ENCODE assay signal across 8 cellular contexts in genomic region chr1:144460686-144461085, GRCh38. TPM values are rescaled to one million over a fixed set of nuclear protein-coding genes. Genes with fewer than 3 reads are reported as not detected.
DNase-seq lines count a peak whose midpoint lies in the region; ATAC-seq and TF ChIP-seq lines count a peak whose summit lies in the region.
"Not testable (repeated sequence)": the region's sequence is repeated elsewhere in the genome, so short reads cannot be mapped to it uniquely, and the experiment has no call there.

No MANE protein-coding gene starts in this region.

- H3K36me3 ChIP-seq in SK-N-MC (ENCODE audit: insufficient read depth, low read length); prostate gland: not testable (repeated sequence)

- TF ChIP-seq CTCF in GM12865 (IDR thresholded peaks at IDR 0.05; ENCODE audit: insufficient read depth, low read depth, low read length, missing control alignments); endothelial cell (IDR thresholded peaks at IDR 0.05; ENCODE audit: unreplicated experiment); prostate gland (IDR thresholded peaks at IDR 0.05); type B pancreatic cell (conservative IDR thresholded peaks at IDR 0.05): not testable (repeated sequence)

- not testable (repeated sequence) for H3K27me3 ChIP-seq in prostate gland (replicated peaks; ENCODE audit: insufficient read depth)

- intact Hi-C loops in left colon (cut with DNase I, micrococcal nuclease); prostate gland (cut with DNase I): not testable (repeated sequence)

- not testable (repeated sequence) for H3K27ac Mint-ChIP-seq in endothelial cell (ENCODE audit: unreplicated experiment); type B pancreatic cell

- not testable (repeated sequence) for H3K36me3 Mint-ChIP-seq in endothelial cell (ENCODE audit: low read depth, unreplicated experiment); type B pancreatic cell

- not testable (repeated sequence) for H3K9me3 Mint-ChIP-seq in endothelial cell (ENCODE audit: unreplicated experiment); type B pancreatic cell

- TF ChIP-seq POLR2A in prostate gland (IDR thresholded peaks at IDR 0.05), result not testable (repeated sequence)

- ATAC-seq in HG03159 (IDR thresholded peaks at IDR 0.05; ENCODE audit: unreplicated experiment), result peak; percentile 37
- peak; percentile 66 for ATAC-seq in left colon

- H3K4me3 ChIP-seq in GM12865 (ENCODE audit: low read depth, low read length) (peak overlapping the region; percentile 68), SK-N-MC (peak overlapping the region; percentile 75), prostate gland (peak overlapping the region; percentile 55 to 59)

- peak overlapping the region; percentile 77 for H3K4me3 Mint-ChIP-seq in endothelial cell (ENCODE audit: unreplicated experiment)
- H3K4me3 Mint-ChIP-seq in type B pancreatic cell, result peak overlapping the region; percentile 97

- H3K4me1 ChIP-seq in prostate gland (replicated peaks), result not testable (repeated sequence)

- 0% methylated on average over 1 of the region's 15 CpGs for WGBS in prostate gland

- H3K4me1 Mint-ChIP-seq in endothelial cell (ENCODE audit: unreplicated experiment); type B pancreatic cell (ENCODE audit: unreplicated experiment): not testable (repeated sequence)

- not testable (repeated sequence) for H3K9me3 ChIP-seq in SK-N-MC (ENCODE audit: low read depth, low read length); prostate gland

- not testable (repeated sequence) for H3K27me3 Mint-ChIP-seq in endothelial cell (ENCODE audit: unreplicated experiment); type B pancreatic cell

- not testable (repeated sequence) for H3K27ac ChIP-seq in SK-N-MC
- H3K27ac ChIP-seq in prostate gland, result peak overlapping the region; percentile 48 to 67

- H3K9ac ChIP-seq in SK-N-MC (ENCODE audit: insufficient read length), result not testable (repeated sequence)

- DNase-seq in GM12865 (ENCODE audit: low read depth); SK-N-MC (ENCODE audit: low read depth, low spot score); endothelial cell (ENCODE audit: low spot score); prostate gland (ENCODE audit: low spot score); type B pancreatic cell (ENCODE audit: extremely low spot score, unreplicated experiment): not testable (repeated sequence)
- peak; percentile 21 for DNase-seq in activated naive CD4-positive, alpha-beta T cell treated with Interleukin-2 at 50 U/mL for 16 hours
- peak in 1 of 2 donors; percentile 5 for DNase-seq in left colon

RNA-seq across cellular contexts. Expression of gene NBPF15, which starts 0.8 kb away (rescaled TPM):
- total RNA-seq in endothelial cell (ENCODE audit: unreplicated experiment) (113 TPM), left colon (10 to 100 TPM; 17.8 to 20.1 TPM), prostate gland (10 to 100 TPM; 16.9 to 18.1 TPM), type B pancreatic cell (ENCODE audit: low replicate concordance) (33.2 and 61.4 TPM in 2 replicates)
